8 cellular contexts compared by ENCODE assay signal in the genomic region with DNA sequence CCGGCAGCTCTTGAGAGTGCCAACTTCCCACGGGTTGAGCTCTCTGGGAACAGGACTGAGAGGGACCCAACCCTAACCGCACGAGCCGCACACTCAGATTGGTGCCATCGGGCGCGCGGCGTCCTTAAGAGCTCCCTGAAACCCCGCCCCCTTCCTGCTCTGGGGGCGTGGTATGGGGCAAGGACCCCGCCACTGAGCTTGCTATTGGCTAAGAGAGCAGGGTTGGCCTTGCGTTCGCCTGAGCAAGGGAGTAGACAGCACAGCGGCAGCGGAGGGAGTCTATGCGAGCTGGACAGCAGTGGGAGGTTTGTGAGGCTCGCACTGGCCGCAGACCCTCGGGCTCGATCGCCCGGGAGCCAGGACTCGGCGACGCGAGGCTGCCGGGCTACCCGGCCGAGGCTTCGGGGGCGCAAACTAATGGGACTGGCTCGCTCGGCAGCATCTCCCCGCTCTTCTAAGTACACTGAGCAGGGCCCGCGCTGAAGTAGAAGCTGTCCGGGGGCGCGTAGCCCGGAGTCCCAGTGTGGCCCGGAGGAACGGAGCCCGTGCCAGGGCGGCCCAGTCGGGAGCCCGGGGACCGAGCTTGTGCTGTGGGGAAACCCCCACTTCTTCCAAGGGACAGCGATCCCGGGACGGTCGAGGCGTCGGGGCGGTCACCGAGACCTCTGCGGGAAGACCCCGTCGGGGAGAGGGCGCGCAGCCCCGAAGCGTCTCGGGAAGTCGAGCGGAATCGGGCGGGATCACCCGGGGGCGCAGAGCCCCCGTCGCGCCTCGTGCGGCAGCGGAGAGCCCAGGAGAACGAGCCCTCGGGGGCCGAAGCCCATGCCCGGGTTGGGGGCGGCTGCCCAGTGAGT. TPM values are rescaled to one million over a fixed set of nuclear protein-coding genes. Genes with fewer than 3 reads are reported as not detected.
A peak's percentile ranks its signal among the peaks of the same experiment; 100 is the strongest.
DNase-seq lines count a peak whose midpoint lies in the region; ATAC-seq and TF ChIP-seq lines count a peak whose summit lies in the region.

A gene (plus strand): TSS at position 282 of the 854 bp plus-strand sequence. CDS start 756 bp downstream, outside the sequence.

- intact Hi-C loops in dorsolateral prefrontal cortex (cut with DNase I): loop anchor here (1.0 to 10.0 kb wide), 8 partner anchors 63 to 458 kb away; a partner anchor contains a TSS
- intact Hi-C loops in right lobe of liver (cut with DNase I): loop anchor here (10.0 kb wide), 2 partner anchors 236 to 556 kb away; no protein-coding TSS in a partner anchor

- peak within 1 kb of the TSS; percentile 48 to 83 (median 78); a peak in 21 of 22 replicates for H3K27ac ChIP-seq in BLaER1 treated with 17β-estradiol and CSF1 and Interleukin-3, amounts not matched to agents 10 nM and 100 nM
- peak within 1 kb of the TSS in 35 of 59 donors; percentile 0 to 82 (median 46) for H3K27ac ChIP-seq in dorsolateral prefrontal cortex
- peak within 1 kb of the TSS; percentile 44 to 81 (median 62) for H3K27ac ChIP-seq in right lobe of liver

- H3K4me3 ChIP-seq in BLaER1 treated with 17β-estradiol and CSF1 and Interleukin-3, amounts not matched to agents 10 nM and 100 nM: peak within 1 kb of the TSS; percentile 71 to 87 (median 78)
- H3K4me3 ChIP-seq in dorsolateral prefrontal cortex (peak within 1 kb of the TSS; percentile 42 to 79 (median 67)), right lobe of liver (peak within 1 kb of the TSS; percentile 67 to 70 (median 69))

- TF ChIP-seq CTCF in dorsolateral prefrontal cortex (IDR thresholded peaks at IDR 0.05 in 54 of 56, conservative IDR thresholded peaks at IDR 0.05 in 2 of 56; ENCODE audit: low read depth in 1 of 56, partially characterized antibody in 56 of 56): peak in 15 of 56 donors; percentile 12 to 40 (median 24)
- no peak for TF ChIP-seq CTCF in right lobe of liver (IDR thresholded peaks at IDR 0.05)

- DNase-seq in NCI-H748 treated with DMSO at 0.1 percent for 48 hours (lab: John Stamatoyannopoulos, UW): peak; percentile 85
- DNase-seq in activated CD4-positive, alpha-beta T cell treated with anti-CD3 and anti-CD28 coated beads, Interleukin-2, amount 50 U/mL, for 48 hours: peak; percentile 80 to 83
- peak; percentile 74 to 93 (median 90) for DNase-seq in dorsolateral prefrontal cortex
- peak; percentile 91 to 94 (median 92) for DNase-seq in right lobe of liver
- peak; percentile 84 for DNase-seq in stimulated activated CD4-positive, alpha-beta T cell treated with anti-CD3 and anti-CD28 coated beads, Interleukin-4, amount 100 ng/mL, for 24 hours

- H3K4me1 ChIP-seq in BLaER1 treated with 17β-estradiol and CSF1 and Interleukin-3, amounts not matched to agents 10 nM and 100 nM: peaks cover 18 to 28% (median 26%) of the 10 kb centered on the region in 10 experiments
- no peaks in the 10 kb centered on the region for H3K4me1 ChIP-seq in right lobe of liver

- peaks cover 11 to 58% (median 49%) of the 10 kb centered on the region in 11 experiments; a peak in 19 of 22 replicates for H4K20me1 ChIP-seq in BLaER1 treated with 17β-estradiol and CSF1 and Interleukin-3, amounts not matched to agents 10 nM and 100 nM

- H3K4me2 ChIP-seq in BLaER1 treated with 17β-estradiol and CSF1 and Interleukin-3, amounts not matched to agents 10 nM and 100 nM: peak within 1 kb of the TSS; percentile 73 to 92 (median 82)

- peaks cover 53 to 78% (median 65%) of the 10 kb centered on the region in 11 experiments for H3K27me3 ChIP-seq in BLaER1 treated with 17β-estradiol and CSF1 and Interleukin-3, amounts not matched to agents 10 nM and 100 nM
- H3K27me3 ChIP-seq in dorsolateral prefrontal cortex (peaks cover 0 to 96% (median 28%) of the 10 kb centered on the region in 45 donors), right lobe of liver (peaks cover 0 to 8% of the 10 kb centered on the region in 2 donors)

- no peaks in the 10 kb centered on the region for H3K36me3 ChIP-seq in BLaER1 treated with 17β-estradiol and CSF1 and Interleukin-3, amounts not matched to agents 10 nM and 100 nM
- no peaks in the 10 kb centered on the region for H3K36me3 ChIP-seq in right lobe of liver

- no CpG with 5 or more reads among the region's 82 CpGs for WGBS in right lobe of liver (ENCODE audit: insufficient coverage, low coverage, low lambda C conversion rate, missing lambda C conversion rate)

- H3K9ac ChIP-seq in BLaER1 treated with 17β-estradiol and CSF1 and Interleukin-3, amounts not matched to agents 10 nM and 100 nM: peak within 1 kb of the TSS; percentile 80 to 90 (median 85)

- ATAC-seq in GM19324 (IDR thresholded peaks at IDR 0.05; ENCODE audit: low FRiP score, unreplicated experiment) (peak; percentile 93), HG03460 (IDR thresholded peaks at IDR 0.05; ENCODE audit: unreplicated experiment) (peak; percentile 93), right lobe of liver (peak; percentile 84 to 92 (median 91))

- peak; percentile 98 for TF ChIP-seq POLR2A in right lobe of liver (IDR thresholded peaks at IDR 0.05)

- H3K9me3 ChIP-seq in BLaER1 treated with 17β-estradiol and CSF1 and Interleukin-3, amounts not matched to agents 10 nM and 100 nM (replicated peaks in 1 of 11): no peaks in the 10 kb centered on the region
- no peaks in the 10 kb centered on the region for H3K9me3 ChIP-seq in right lobe of liver

RNA-seq across cellular contexts. Expression of the gene that starts here (rescaled TPM):
- total RNA-seq in dorsolateral prefrontal cortex (10 to 100 TPM in 5 of 120 experiments, 1 to 10 TPM in 115; 3.0 to 12.4 (median 6.2) TPM), right lobe of liver (10 to 100 TPM in 3 of 6 experiments, 1 to 10 TPM in 3; 6.1 to 17.4 (median 10.4) TPM)

Comparison
In these comparisons a context has a peak if more than half of its experiments do, and no peak if none do; other contexts are left out.
1. Peak in every context shown above with its lines: DNase-seq, ATAC-seq, H3K4me3 ChIP-seq and H3K27ac ChIP-seq.